ENCODE assay signal across 12 cellular contexts in the genomic region with DNA sequence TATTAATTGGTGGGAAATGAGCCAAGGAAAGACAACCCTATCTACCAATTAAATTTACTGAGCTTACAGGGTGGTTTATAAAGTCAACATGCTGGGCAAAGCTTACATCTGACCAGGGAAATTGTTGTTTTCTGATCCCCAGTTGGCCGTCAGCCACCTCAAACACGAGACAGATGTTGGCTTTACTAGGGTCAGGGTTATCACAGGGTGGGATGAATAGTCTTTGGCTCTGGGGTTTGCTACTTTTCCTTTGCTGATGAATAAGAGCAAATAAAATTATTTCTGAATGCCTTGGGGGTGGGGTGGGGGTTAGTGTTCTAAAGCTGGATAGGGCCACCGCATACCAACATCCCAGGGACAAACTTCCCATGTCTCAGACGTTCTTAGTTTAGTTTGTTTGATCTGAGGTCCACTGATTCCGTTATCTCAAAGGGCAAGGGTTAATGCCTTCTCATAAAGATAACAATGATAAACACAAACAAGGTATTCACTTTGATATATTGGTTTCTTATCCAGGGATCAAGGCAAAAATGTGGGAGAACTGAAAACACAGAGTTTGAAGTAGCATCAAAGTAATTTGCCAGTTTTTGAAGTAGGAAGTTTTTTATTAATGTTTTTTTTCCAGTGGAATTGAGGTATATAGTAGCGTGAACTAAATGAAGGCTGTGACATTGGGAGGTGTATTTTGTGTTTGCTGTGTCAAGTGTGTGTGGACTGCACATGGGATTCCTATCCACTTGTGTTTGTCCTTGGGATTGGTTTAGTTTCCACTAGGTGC.
DNase-seq lines count a peak whose midpoint lies in the region; ATAC-seq, FAIRE-seq and TF ChIP-seq lines count a peak whose summit lies in the region.
"Had no signal": no experiment of that assay in that cellular context is flagged by ENCODE, and none has a peak within 500 bp of the region (broad histone marks: within the 10 kb centered on the region; RNA-seq: fewer than 3 reads in every experiment).

No MANE protein-coding gene starts in this region.

- no peak for TF ChIP-seq CTCF in kidney (IDR thresholded peaks at IDR 0.05; ENCODE audit: borderline replicate concordance, extremely low read depth, insufficient read depth)

- no peaks in the 10 kb centered on the region for H3K36me3 ChIP-seq in ACC112 (ENCODE audit: insufficient read depth, low read length)
- no peaks in the 10 kb centered on the region for H3K36me3 ChIP-seq in kidney (ENCODE audit: control insufficient read depth in 1 of 2, insufficient read depth in 2 of 2, low read length in 2 of 2)

- ATAC-seq in SK-N-SH treated with all-trans-retinoic acid at 6 μM for 48 hours, result peak; percentile 32
- ATAC-seq in stimulated activated effector memory CD8-positive, alpha-beta T cell treated with anti-CD3 and anti-CD28 coated beads, Interleukin-12 subunit alpha, Interleukin-12 subunit beta, amount 100 ng/mL, for 72 hours, result no peak
- no peak for ATAC-seq in HG02759 (IDR thresholded peaks at IDR 0.05; ENCODE audit: unreplicated experiment)
- ATAC-seq: stimulated activated naive CD8-positive, alpha-beta T cell treated with anti-CD3 and anti-CD28 coated beads, Interleukin-15, Interleukin-2, amounts not matched to agents 100 U/mL and 50 U/mL, for 24 hours had no signal

- H3K4me3 ChIP-seq in ACC112 (ENCODE audit: low read depth, low read length) (no peak overlapping the region), kidney (ENCODE audit: low read length in 2 of 2) (no peak overlapping the region)

- no peak for FAIRE-seq in kidney (lab: Jason Lieb, UNC)

- no peaks in the 10 kb centered on the region for H3K36me3 Mint-ChIP-seq in stimulated activated effector memory CD8-positive, alpha-beta T cell treated with anti-CD3 and anti-CD28 coated beads, Interleukin-12 subunit alpha, Interleukin-12 subunit beta, amount 100 ng/mL, for 72 hours

- intact Hi-C loops in kidney (cut with DNase I), result no loop called here

- peaks cover 13% of the 10 kb centered on the region for H3K4me1 Mint-ChIP-seq in stimulated activated effector memory CD8-positive, alpha-beta T cell treated with anti-CD3 and anti-CD28 coated beads, Interleukin-12 subunit alpha, Interleukin-12 subunit beta, amount 100 ng/mL, for 72 hours

- H3K27ac ChIP-seq in ACC112 (ENCODE audit: low read depth, low read length) (peak overlapping the region; percentile 97), kidney (ENCODE audit: low read depth in 2 of 2, low read length in 2 of 2) (peak overlapping the region in 1 of 2 donors; percentile 56)
- H3K27ac ChIP-seq: C4-2B had no signal

- H3K4me1 ChIP-seq in ACC112 (ENCODE audit: control insufficient read depth, insufficient read depth, low read length, unreplicated experiment) (peaks cover 32% of the 10 kb centered on the region), kidney (ENCODE audit: control insufficient read depth in 1 of 2, insufficient read depth in 1 of 2, low read depth in 1 of 2, low read length in 2 of 2) (peaks cover 0 to 4% of the 10 kb centered on the region in 2 donors)

- H2AFZ ChIP-seq in ACC112 (ENCODE audit: low read length, unreplicated experiment), result peak overlapping the region; percentile 70

- no peaks in the 10 kb centered on the region for H3K27me3 ChIP-seq in ACC112 (ENCODE audit: insufficient read depth, low read length)

- H3K79me2 ChIP-seq in ACC112 (ENCODE audit: control insufficient read depth, insufficient read depth, low read length, unreplicated experiment), result no peaks in the 10 kb centered on the region

- no peak overlapping the region for H3K4me3 Mint-ChIP-seq in stimulated activated effector memory CD8-positive, alpha-beta T cell treated with anti-CD3 and anti-CD28 coated beads, Interleukin-12 subunit alpha, Interleukin-12 subunit beta, amount 100 ng/mL, for 72 hours

- peak; percentile 22 for DNase-seq in HuH-7.5 (ENCODE audit: low spot score)
- peak; percentile 72 for DNase-seq in kidney
- DNase-seq in stimulated activated effector memory CD8-positive, alpha-beta T cell treated with anti-CD3 and anti-CD28 coated beads, Interleukin-12 subunit alpha, Interleukin-12 subunit beta, amount 100 ng/mL, for 72 hours (ENCODE audit: low spot score in 2 of 2), result no peak
- DNase-seq in NK-92 (lab: John Stamatoyannopoulos, UW; ENCODE audit: unreplicated experiment), result no peak
- no peak for DNase-seq in hepatic stellate cell (ENCODE audit: low spot score)
- DNase-seq: activated T-cell treated with anti-CD3 and anti-CD28 coated beads, Interleukin-2, amount 50 U/mL, for 48 hours; effector CD8-positive, alpha-beta T cell; stimulated activated naive CD8-positive, alpha-beta T cell treated with anti-CD3 and anti-CD28 coated beads, Interleukin-15, Interleukin-2, amounts not matched to agents 100 U/mL and 50 U/mL, for 24 hours had no signal

- no peaks in the 10 kb centered on the region for H3K9me3 Mint-ChIP-seq in stimulated activated effector memory CD8-positive, alpha-beta T cell treated with anti-CD3 and anti-CD28 coated beads, Interleukin-12 subunit alpha, Interleukin-12 subunit beta, amount 100 ng/mL, for 72 hours

- H3K27ac Mint-ChIP-seq in stimulated activated effector memory CD8-positive, alpha-beta T cell treated with anti-CD3 and anti-CD28 coated beads, Interleukin-12 subunit alpha, Interleukin-12 subunit beta, amount 100 ng/mL, for 72 hours, result no peak overlapping the region

- H3K9ac ChIP-seq in kidney (ENCODE audit: low read length in 2 of 2), result no peak overlapping the region

- H3K9me3 ChIP-seq in kidney (ENCODE audit: control insufficient read depth in 1 of 2, low read length in 2 of 2), result no peaks in the 10 kb centered on the region

TF ChIP-seq in SK-N-SH treated with all-trans-retinoic acid at 6 μM for 48 hours, 23 proteins besides CTCF, POLR2A, EP300 and RAD21:
- TF ChIP-seq, protein P1, sequence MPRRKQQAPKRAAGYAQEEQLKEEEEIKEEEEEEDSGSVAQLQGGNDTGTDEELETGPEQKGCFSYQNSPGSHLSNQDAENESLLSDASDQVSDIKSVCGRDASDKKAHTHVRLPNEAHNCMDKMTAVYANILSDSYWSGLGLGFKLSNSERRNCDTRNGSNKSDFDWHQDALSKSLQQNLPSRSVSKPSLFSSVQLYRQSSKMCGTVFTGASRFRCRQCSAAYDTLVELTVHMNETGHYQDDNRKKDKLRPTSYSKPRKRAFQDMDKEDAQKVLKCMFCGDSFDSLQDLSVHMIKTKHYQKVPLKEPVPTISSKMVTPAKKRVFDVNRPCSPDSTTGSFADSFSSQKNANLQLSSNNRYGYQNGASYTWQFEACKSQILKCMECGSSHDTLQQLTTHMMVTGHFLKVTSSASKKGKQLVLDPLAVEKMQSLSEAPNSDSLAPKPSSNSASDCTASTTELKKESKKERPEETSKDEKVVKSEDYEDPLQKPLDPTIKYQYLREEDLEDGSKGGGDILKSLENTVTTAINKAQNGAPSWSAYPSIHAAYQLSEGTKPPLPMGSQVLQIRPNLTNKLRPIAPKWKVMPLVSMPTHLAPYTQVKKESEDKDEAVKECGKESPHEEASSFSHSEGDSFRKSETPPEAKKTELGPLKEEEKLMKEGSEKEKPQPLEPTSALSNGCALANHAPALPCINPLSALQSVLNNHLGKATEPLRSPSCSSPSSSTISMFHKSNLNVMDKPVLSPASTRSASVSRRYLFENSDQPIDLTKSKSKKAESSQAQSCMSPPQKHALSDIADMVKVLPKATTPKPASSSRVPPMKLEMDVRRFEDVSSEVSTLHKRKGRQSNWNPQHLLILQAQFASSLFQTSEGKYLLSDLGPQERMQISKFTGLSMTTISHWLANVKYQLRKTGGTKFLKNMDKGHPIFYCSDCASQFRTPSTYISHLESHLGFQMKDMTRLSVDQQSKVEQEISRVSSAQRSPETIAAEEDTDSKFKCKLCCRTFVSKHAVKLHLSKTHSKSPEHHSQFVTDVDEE (CRISPR knock-in tag; IDR thresholded peaks at IDR 0.05), result peak; percentile 50; the same call in 1 of the 2 replicates
- TF ChIP-seq, protein P2, sequence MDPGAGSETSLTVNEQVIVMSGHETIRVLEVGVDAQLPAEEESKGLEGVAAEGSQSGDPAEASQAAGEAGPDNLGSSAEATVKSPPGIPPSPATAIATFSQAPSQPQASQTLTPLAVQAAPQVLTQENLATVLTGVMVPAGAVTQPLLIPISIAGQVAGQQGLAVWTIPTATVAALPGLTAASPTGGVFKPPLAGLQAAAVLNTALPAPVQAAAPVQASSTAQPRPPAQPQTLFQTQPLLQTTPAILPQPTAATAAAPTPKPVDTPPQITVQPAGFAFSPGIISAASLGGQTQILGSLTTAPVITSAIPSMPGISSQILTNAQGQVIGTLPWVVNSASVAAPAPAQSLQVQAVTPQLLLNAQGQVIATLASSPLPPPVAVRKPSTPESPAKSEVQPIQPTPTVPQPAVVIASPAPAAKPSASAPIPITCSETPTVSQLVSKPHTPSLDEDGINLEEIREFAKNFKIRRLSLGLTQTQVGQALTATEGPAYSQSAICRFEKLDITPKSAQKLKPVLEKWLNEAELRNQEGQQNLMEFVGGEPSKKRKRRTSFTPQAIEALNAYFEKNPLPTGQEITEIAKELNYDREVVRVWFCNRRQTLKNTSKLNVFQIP (CRISPR knock-in tag; IDR thresholded peaks at IDR 0.05; ENCODE audit: borderline replicate concordance, low read depth), result no peak
- TF ChIP-seq BACH2 (CRISPR knock-in tag; IDR thresholded peaks at IDR 0.05; ENCODE audit: borderline replicate concordance), result no peak
- no peak for TF ChIP-seq TOX (CRISPR knock-in tag; IDR thresholded peaks at IDR 0.05; ENCODE audit: borderline replicate concordance)
- no peak for TF ChIP-seq ARNTL (CRISPR knock-in tag; IDR thresholded peaks at IDR 0.05; ENCODE audit: borderline replicate concordance, low read depth)
- no peak for TF ChIP-seq ISL1 (CRISPR knock-in tag; IDR thresholded peaks at IDR 0.05)
- TF ChIP-seq, protein P3, sequence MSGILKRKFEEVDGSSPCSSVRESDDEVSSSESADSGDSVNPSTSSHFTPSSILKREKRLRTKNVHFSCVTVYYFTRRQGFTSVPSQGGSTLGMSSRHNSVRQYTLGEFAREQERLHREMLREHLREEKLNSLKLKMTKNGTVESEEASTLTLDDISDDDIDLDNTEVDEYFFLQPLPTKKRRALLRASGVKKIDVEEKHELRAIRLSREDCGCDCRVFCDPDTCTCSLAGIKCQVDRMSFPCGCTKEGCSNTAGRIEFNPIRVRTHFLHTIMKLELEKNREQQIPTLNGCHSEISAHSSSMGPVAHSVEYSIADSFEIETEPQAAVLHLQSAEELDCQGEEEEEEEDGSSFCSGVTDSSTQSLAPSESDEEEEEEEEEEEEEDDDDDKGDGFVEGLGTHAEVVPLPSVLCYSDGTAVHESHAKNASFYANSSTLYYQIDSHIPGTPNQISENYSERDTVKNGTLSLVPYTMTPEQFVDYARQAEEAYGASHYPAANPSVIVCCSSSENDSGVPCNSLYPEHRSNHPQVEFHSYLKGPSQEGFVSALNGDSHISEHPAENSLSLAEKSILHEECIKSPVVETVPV (CRISPR knock-in tag; IDR thresholded peaks at IDR 0.05), result no peak
- peak; percentile 28; the same call in 1 of the 2 replicates for TF ChIP-seq TCF4 (CRISPR knock-in tag; IDR thresholded peaks at IDR 0.05; ENCODE audit: borderline replicate concordance)
- TF ChIP-seq ZFP30 (CRISPR knock-in tag; IDR thresholded peaks at IDR 0.05), result no peak

Comparison
In these comparisons a context has a peak if more than half of its experiments do, and no peak if none do; other contexts are left out.
1. DNase-seq: peak in HuH-7.5 (single experiment) and kidney (single experiment); none in stimulated activated effector memory CD8-positive, alpha-beta T cell treated with anti-CD3 and anti-CD28 coated beads, Interleukin-12 subunit alpha, Interleukin-12 subunit beta, amount 100 ng/mL, for 72 hours (0 of 2), NK-92 (single experiment) and hepatic stellate cell (single experiment).